ENCODE assay signal across 22 cellular contexts in the genomic region with DNA sequence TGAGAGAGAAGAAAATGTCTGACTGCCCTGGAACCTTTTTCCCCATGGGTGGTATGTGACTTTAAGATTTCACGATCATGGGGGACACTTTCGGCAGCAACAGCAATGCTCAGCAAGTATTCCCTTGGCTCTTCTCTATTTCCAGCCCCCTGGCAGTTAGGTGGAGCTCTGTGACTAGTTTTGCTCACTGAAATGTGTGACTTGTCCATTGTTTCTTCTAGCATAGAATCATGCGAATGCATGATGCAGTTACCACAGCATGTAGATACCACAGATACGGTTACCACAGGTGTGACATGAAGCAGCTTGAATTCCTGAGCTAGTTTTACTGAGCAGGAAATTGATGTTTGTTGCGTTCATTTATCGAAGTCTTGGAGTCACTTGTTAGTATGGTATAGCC.
"Had no signal": no experiment of that assay in that cellular context is flagged by ENCODE, and none has a peak within 500 bp of the region (broad histone marks: within the 10 kb centered on the region; RNA-seq: fewer than 3 reads in every experiment).

No MANE protein-coding gene starts in this region.

- H3K79me2 ChIP-seq: parathyroid adenoma had no signal

- H3K4me1 ChIP-seq: gastrocnemius medialis, parathyroid adenoma, right atrium auricular region had no signal

- FAIRE-seq: bronchial epithelial cell had no signal

- DNase-seq: activated CD4-positive, alpha-beta T cell treated with anti-CD3 and anti-CD28 coated beads for 1 hour; activated CD4-positive, alpha-beta T cell treated with anti-CD3 and anti-CD28 coated beads, Interleukin-2, amount 50 U/mL, for 4 hours; activated naive CD4-positive, alpha-beta T cell treated with Interleukin-2 at 50 U/mL for 16 hours; activated T-cell treated with anti-CD3 and anti-CD28 coated beads for 4 hours; aorta; dermis blood vessel endothelial cell; effector memory CD8-positive, alpha-beta T cell; gastrocnemius medialis; islet precursor cell; mucosa of descending colon; naive thymus-derived CD4-positive, alpha-beta T cell; stimulated activated CD4-positive, alpha-beta T cell treated with anti-CD3 and anti-CD28 coated beads, Interleukin-4, amount 100 ng/mL, for 24 hours; stimulated activated naive CD4-positive, alpha-beta T cell; T-helper 1 cell; T1000 had no signal

- H3K9ac ChIP-seq: parathyroid adenoma had no signal

- ATAC-seq: effector memory CD8-positive, alpha-beta T cell; gastrocnemius medialis; left lobe of liver; mucosa of descending colon; naive thymus-derived CD4-positive, alpha-beta T cell had no signal

- H3K36me3 ChIP-seq: gastrocnemius medialis, neutrophil, right atrium auricular region had no signal

- H3K4me3 ChIP-seq: gastrocnemius medialis, mucosa of descending colon, right atrium auricular region had no signal

- H3K9me3 ChIP-seq: gastrocnemius medialis, mucosa of descending colon, neutrophil, right atrium auricular region had no signal

- H3K27ac ChIP-seq: epithelial cell of prostate, gastrocnemius medialis, neutrophil, parathyroid adenoma, right atrium auricular region, VCaP had no signal

- H3K27me3 ChIP-seq: gastrocnemius medialis, neutrophil, right atrium auricular region had no signal

- H2AFZ ChIP-seq: parathyroid adenoma had no signal
